In genomic region chr6:120584111-120584760, GRCh38 we compare ENCODE assay signal across 24 cellular contexts.
"Had no signal": no experiment of that assay in that cellular context is flagged by ENCODE, and none has a peak within 500 bp of the region (broad histone marks: within the 10 kb centered on the region; RNA-seq: fewer than 3 reads in every experiment).

No MANE protein-coding gene starts in this region.

- FAIRE-seq: endometrium, frontal cortex, keratinocyte had no signal

- DNase-seq: effector CD8-positive, alpha-beta T cell; heart right ventricle; hypothalamus; immature natural killer cell; left colon; left ventricle myocardium superior; mesenchymal stem cell; naive B cell; spleen; stimulated activated CD4-positive, alpha-beta T cell treated with anti-CD3 and anti-CD28 coated beads, Interleukin-15, amount 100 ng/mL, for 24 hours; stimulated activated CD4-positive, alpha-beta T cell treated with anti-CD3 and anti-CD28 coated beads, Interleukin-1b, Interleukin-23, amount 100 ng/mL, for 48 hours; stimulated activated CD4-positive, alpha-beta T cell treated with anti-CD3 and anti-CD28 coated beads, Interleukin-4, amount 100 ng/mL, for 4 hours; stimulated activated naive B cell treated with anti-CD40 and anti-IgM and Interleukin-4, amounts not matched to agents 10 μg/mL and 1 μg/mL and 100 μg/mL, for 72 hours; stimulated activated naive CD8-positive, alpha-beta T cell treated with anti-CD3 and anti-CD28 coated beads, Interleukin-15, amount 100 ng/mL, for 72 hours; testis; upper lobe of right lung had no signal

- H3K9me3 ChIP-seq: neutrophil, testis, upper lobe of right lung, vagina had no signal

- H3K4me3 ChIP-seq: coronary artery, heart right ventricle, lung, spleen, testis, tibial nerve, upper lobe of right lung, vagina had no signal

- H3K27me3 ChIP-seq: heart right ventricle, neutrophil, spleen, testis, tibial nerve, upper lobe of right lung, vagina had no signal

- H3K4me1 ChIP-seq: heart right ventricle, spleen, testis, tibial nerve, upper lobe of right lung, vagina had no signal

- H3K36me3 ChIP-seq: heart right ventricle, neutrophil, spleen, tibial nerve, upper lobe of right lung, vagina had no signal

- H3K27ac ChIP-seq: coronary artery, heart right ventricle, neutrophil, spleen, testis, tibial nerve, upper lobe of right lung, vagina had no signal
